Comparison of ENCODE assay signal across 13 cellular contexts in the genomic region with DNA sequence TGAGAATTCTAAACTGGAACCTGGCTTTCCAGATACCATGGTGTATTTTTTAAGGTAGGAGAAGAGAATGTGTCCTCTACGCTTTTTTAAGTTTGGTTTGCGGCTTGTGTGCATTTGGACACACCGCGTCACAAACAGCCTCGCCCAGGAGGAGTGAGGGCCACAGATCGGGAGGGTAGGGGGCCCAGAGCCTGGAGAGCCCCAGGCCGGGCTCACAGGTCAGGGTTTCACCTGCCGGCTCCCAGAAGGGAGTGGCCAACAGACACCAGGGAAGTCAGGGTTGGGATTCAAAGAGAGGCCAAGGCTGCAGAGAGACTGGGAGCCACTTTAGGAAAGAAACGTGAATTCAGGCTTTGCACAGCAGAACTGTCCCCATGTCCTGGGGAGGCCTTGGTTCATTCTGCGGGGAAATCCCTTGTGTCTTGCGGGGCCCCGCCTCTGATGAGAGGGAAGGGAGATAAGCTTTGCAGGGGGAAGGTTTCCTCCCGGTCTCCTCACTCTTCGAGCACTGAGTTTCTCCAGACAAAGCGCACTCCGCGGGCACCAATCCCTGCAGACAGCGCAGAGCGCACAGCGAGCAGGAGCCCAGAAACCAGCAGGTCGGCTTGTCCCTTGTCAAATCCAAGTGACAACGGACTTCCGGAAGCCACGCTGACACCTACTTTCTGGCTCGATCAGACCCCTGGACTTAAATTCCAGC. TPM values are rescaled to one million over a fixed set of nuclear protein-coding genes. Genes with fewer than 3 reads are reported as not detected.
DNase-seq lines count a peak whose midpoint lies in the region; ATAC-seq and TF ChIP-seq lines count a peak whose summit lies in the region.
"Had no signal": no experiment of that assay in that cellular context is flagged by ENCODE, and none has a peak within 500 bp of the region (broad histone marks: within the 10 kb centered on the region; RNA-seq: fewer than 3 reads in every experiment).

No MANE protein-coding gene starts in this region.

- H3K9me3 ChIP-seq in left ventricle myocardium inferior (replicated peaks) = no peaks in the 10 kb centered on the region
- no peaks in the 10 kb centered on the region for H3K9me3 ChIP-seq in muscle layer of colon (ENCODE audit: low read length)
- H3K9me3 ChIP-seq in OCI-LY7 (ENCODE audit: low read length) = no peaks in the 10 kb centered on the region
- H3K9me3 ChIP-seq: BE2C had no signal

- H3K27me3 Mint-ChIP-seq in type B pancreatic cell = peaks cover 30% of the 10 kb centered on the region

- peaks cover 20% of the 10 kb centered on the region for H3K4me1 Mint-ChIP-seq in type B pancreatic cell (ENCODE audit: unreplicated experiment)

- intact Hi-C loops in left ventricle myocardium inferior (cut with micrococcal nuclease) = no loop called here
- intact Hi-C loops in left cardiac atrium (cut with DNase I) = no loop called here
- intact Hi-C loops in OCI-LY7 (cut with micrococcal nuclease; ENCODE audit: unreplicated experiment) = no loop called here

- POLR2A ChIA-PET in OCI-LY7 (lab: Charles Lee) = no interaction called here

- DNase-seq in left ventricle myocardium inferior = no peak
- DNase-seq in left cardiac atrium = no peak
- DNase-seq in cardiac fibroblast (ENCODE audit: low read depth in 2 of 2) = peak in 1 of 2 donors; percentile 42
- DNase-seq in type B pancreatic cell (ENCODE audit: extremely low spot score, unreplicated experiment) = no peak
- no peak for DNase-seq in OCI-LY7 (ENCODE audit: low spot score)
- DNase-seq in NCI-H146 (lab: John Stamatoyannopoulos, UW) = no peak
- no peak for DNase-seq in SHP77 (lab: John Stamatoyannopoulos, UW)
- DNase-seq: activated naive CD8-positive, alpha-beta T cell treated with anti-CD3 and anti-CD28 coated beads, Interleukin-2, amount 50 U/mL, for 24 hours; BE2C; HCEC 1CT; kidney; NCI-H446 had no signal

- H3K27me3 ChIP-seq in left ventricle myocardium inferior (ENCODE audit: low read depth) (no peaks in the 10 kb centered on the region), muscle layer of colon (ENCODE audit: control insufficient read depth in 1 of 2, insufficient read depth in 2 of 2, low read length in 2 of 2) (no peaks in the 10 kb centered on the region)
- H3K27me3 ChIP-seq: BE2C had no signal

- peaks cover 12% of the 10 kb centered on the region for H3K36me3 ChIP-seq in left ventricle myocardium inferior
- peaks cover 13% of the 10 kb centered on the region for H3K36me3 ChIP-seq in muscle layer of colon (ENCODE audit: insufficient read depth, low read length)
- H3K36me3 ChIP-seq in OCI-LY7 (ENCODE audit: insufficient read depth, low read length) = no peaks in the 10 kb centered on the region
- H3K36me3 ChIP-seq: BE2C had no signal

- H3K9me3 Mint-ChIP-seq in type B pancreatic cell = no peaks in the 10 kb centered on the region

- no peaks in the 10 kb centered on the region for H3K9me2 ChIP-seq in OCI-LY7 (ENCODE audit: insufficient read depth, low read length)

- ATAC-seq in left cardiac atrium = no peak
- ATAC-seq: activated naive CD8-positive, alpha-beta T cell treated with anti-CD3 and anti-CD28 coated beads, Interleukin-2, amount 50 U/mL, for 24 hours had no signal

- peak overlapping the region; percentile 75 for H3K9ac ChIP-seq in muscle layer of colon (ENCODE audit: low read length)

- H3K36me3 Mint-ChIP-seq in type B pancreatic cell = peaks cover 14% of the 10 kb centered on the region

- H3K4me1 ChIP-seq in left ventricle myocardium inferior (peaks cover 44% of the 10 kb centered on the region), muscle layer of colon (ENCODE audit: insufficient read depth, low read length) (peaks cover 37% of the 10 kb centered on the region), OCI-LY7 (ENCODE audit: insufficient read depth, low read length, poor library complexity, severe bottlenecking) (no peaks in the 10 kb centered on the region)
- H3K4me1 ChIP-seq: BE2C had no signal

- CTCF ChIA-PET in OCI-LY7 (lab: Charles Lee; ENCODE audit: unreplicated experiment) = no interaction called here

- no TSS peak for BruUV-seq in OCI-LY7 (replicated peaks; lab: Mats Ljungman, UMichigan)

- no peak overlapping the region for H2AFZ ChIP-seq in OCI-LY7 (ENCODE audit: low read length)

- H3K4me3 ChIP-seq in left ventricle myocardium inferior (peak overlapping the region; percentile 81), cardiac fibroblast (replicated peaks in 1 of 2; ENCODE audit: low read depth in 2 of 2, low read length in 2 of 2) (peak overlapping the region; percentile 3 to 72), muscle layer of colon (ENCODE audit: low read depth in 1 of 2, low read length in 2 of 2) (peak overlapping the region in 1 of 2 donors; percentile 91), OCI-LY7 (ENCODE audit: low read depth, low read length, poor library complexity, severe bottlenecking) (no peak overlapping the region)

- H3K27ac ChIP-seq in left ventricle myocardium inferior (replicated peaks) (no peak overlapping the region), muscle layer of colon (ENCODE audit: low read depth, low read length) (peak overlapping the region; percentile 97), OCI-LY7 (ENCODE audit: low read depth, low read length, poor library complexity, severe bottlenecking) (no peak overlapping the region)

- H3K4me2 ChIP-seq in OCI-LY7 (ENCODE audit: low read length) = no peak overlapping the region

- peak overlapping the region; percentile 93 for H3K4me3 Mint-ChIP-seq in type B pancreatic cell

- H4K20me1 ChIP-seq in OCI-LY7 (ENCODE audit: insufficient read depth, low read length) = no peaks in the 10 kb centered on the region

- H3K27ac Mint-ChIP-seq in type B pancreatic cell = peak overlapping the region; percentile 96
- H3K27ac Mint-ChIP-seq: activated naive CD8-positive, alpha-beta T cell treated with anti-CD3 and anti-CD28 coated beads, Interleukin-2, amount 50 U/mL, for 24 hours had no signal

- no peaks in the 10 kb centered on the region for H3K79me2 ChIP-seq in OCI-LY7 (ENCODE audit: insufficient read depth, low read depth, low read length)

- TF ChIP-seq CTCF in left ventricle myocardium inferior (IDR thresholded peaks at IDR 0.05; ENCODE audit: borderline replicate concordance) = no peak
- TF ChIP-seq CTCF in cardiac fibroblast (IDR thresholded peaks at IDR 0.05; ENCODE audit: low read depth, low read length) = no peak
- no peak for TF ChIP-seq CTCF in type B pancreatic cell (conservative IDR thresholded peaks at IDR 0.05)
- no peak for TF ChIP-seq CTCF in OCI-LY7 (conservative IDR thresholded peaks at IDR 0.05; ENCODE audit: low read length)

RNA-seq across cellular contexts. Expression of gene TUBB6, which starts 2.0 kb away (rescaled TPM):
- total RNA-seq in left ventricle myocardium inferior = 81.5 TPM
- total RNA-seq in left cardiac atrium = 100 to 1,000 TPM; 211 to 254 TPM
- 56.5 and 83.8 TPM in 2 replicates for total RNA-seq in type B pancreatic cell (ENCODE audit: low replicate concordance)
- not detected in 2 replicates for total RNA-seq in OCI-LY7 (2014; rRNA removed; shearing (Covaris generic))
- not detected in 2 replicates for total RNA-seq in OCI-LY7 (2022)

RNA-seq across cellular contexts. Expression of gene CIDEA, which starts 51.9 kb away (rescaled TPM):
- total RNA-seq in left ventricle myocardium inferior (0.33 TPM), left cardiac atrium (10 to 100 TPM; 11.4 to 17.2 TPM), type B pancreatic cell (ENCODE audit: low replicate concordance) (not detected in 2 replicates), OCI-LY7 (2022) (not detected in 2 replicates)
- not detected in 2 replicates for total RNA-seq in OCI-LY7 (2014; rRNA removed; shearing (Covaris generic))
- total RNA-seq: kidney had no signal

Comparison
In these comparisons a context has a peak if more than half of its experiments do, and no peak if none do; other contexts are left out.
1. RNA of gene TUBB6, which starts 2.0 kb away (total RNA-seq): 211 to 254 TPM in left cardiac atrium, 56.5 to 83.8 TPM in type B pancreatic cell and 81.5 TPM in left ventricle myocardium inferior (single experiment); not detected in OCI-LY7; every median in the first group is over 10 times any median in the second.